ENCODE assay signal across 8 cellular contexts in genomic region chr6:16130932-16131387, GRCh38. TPM values are rescaled to one million over a fixed set of nuclear protein-coding genes. Genes with fewer than 3 reads are reported as not detected.
DNase-seq lines count a peak whose midpoint lies in the region; ATAC-seq, FAIRE-seq and TF ChIP-seq lines count a peak whose summit lies in the region.

No MANE protein-coding gene starts in this region.

- no peak for TF ChIP-seq CTCF in AG09309 (IDR thresholded peaks at IDR 0.05; ENCODE audit: control insufficient read depth, insufficient read depth, low read depth, low read length, missing control alignments)
- TF ChIP-seq CTCF in GM13976 (IDR thresholded peaks at IDR 0.05; ENCODE audit: borderline replicate concordance, control extremely low read depth, extremely low read depth, insufficient read depth, missing control alignments): no peak
- no peak for TF ChIP-seq CTCF in NB4 (IDR thresholded peaks at IDR 0.05; ENCODE audit: low read depth, low read length)
- no peak for TF ChIP-seq CTCF in activated B cell treated with CpG ODN at 0.5 μM for 24 hours (IDR thresholded peaks at IDR 0.05)
- no peak for TF ChIP-seq CTCF in natural killer cell (IDR thresholded peaks at IDR 0.05)
- TF ChIP-seq CTCF in D721Med (IDR thresholded peaks at IDR 0.05; ENCODE audit: insufficient read depth, missing control alignments): no peak

- H3K9me3 Mint-ChIP-seq in activated B cell treated with CpG ODN at 0.5 μM for 24 hours (no peaks in the 10 kb centered on the region), natural killer cell (no peaks in the 10 kb centered on the region)

- intact Hi-C loops in activated B cell treated with CpG ODN at 0.5 μM for 24 hours (cut with micrococcal nuclease) (no loop called here), natural killer cell (cut with micrococcal nuclease) (loop anchor here (1.0 to 10.0 kb wide), 6 partner anchors 37 to 882 kb away; partner anchors contain the start of gene ATXN1)

- in situ Hi-C loops in GM13976 (cut with MboI; ENCODE audit: low sequenced_read_pairs, unreplicated experiment): no loop called here

- no peak for TF ChIP-seq POLR2A in NB4 (IDR thresholded peaks at IDR 0.05; ENCODE audit: extremely low read depth, insufficient read length)

- peak overlapping the region; percentile 93 for H3K4me3 ChIP-seq in AG09309 (ENCODE audit: control insufficient read depth, low read depth, low read length)
- H3K4me3 ChIP-seq in NB4 (ENCODE audit: low read depth, low read length): peak overlapping the region; percentile 96

- H3K36me3 Mint-ChIP-seq in activated B cell treated with CpG ODN at 0.5 μM for 24 hours (ENCODE audit: low read depth) (peaks cover 25% of the 10 kb centered on the region), natural killer cell (peaks cover 10% of the 10 kb centered on the region)

- FAIRE-seq in D721Med (lab: Jason Lieb, UNC): no peak

- POLR2A ChIA-PET in activated B cell treated with CpG ODN at 0.5 μM for 24 hours (lab: Charles Lee): interaction anchor here (0.6 to 5.5 kb wide), 9 partner anchors 52 to 802 kb away, joined by 3 to 64 read pairs (median 7); no protein-coding TSS in a partner anchor

- H3K4me1 Mint-ChIP-seq in activated B cell treated with CpG ODN at 0.5 μM for 24 hours (peaks cover 67% of the 10 kb centered on the region), natural killer cell (peaks cover 51 to 69% of the 10 kb centered on the region in 2 donors)

- H3K27ac Mint-ChIP-seq in activated B cell treated with CpG ODN at 0.5 μM for 24 hours: peak overlapping the region; percentile 83
- H3K27ac Mint-ChIP-seq in natural killer cell: peak overlapping the region; percentile 92

- ATAC-seq in HG02678 (IDR thresholded peaks at IDR 0.05; ENCODE audit: unreplicated experiment) (peak; percentile 61), activated B cell treated with CpG ODN at 0.5 μM for 24 hours (ENCODE audit: low read depth) (peak; percentile 49), natural killer cell (peak; percentile 59 to 79 (median 62))

- H3K4me3 Mint-ChIP-seq in activated B cell treated with CpG ODN at 0.5 μM for 24 hours (peak overlapping the region; percentile 92), natural killer cell (peak overlapping the region; percentile 97)

- DNase-seq in AG09309 (ENCODE audit: low read depth): peak; percentile 34
- DNase-seq in GM13976 (ENCODE audit: low spot score): peak; percentile 71
- peak; percentile 92 for DNase-seq in NB4 (ENCODE audit: low read depth)
- no peak for DNase-seq in activated B cell treated with CpG ODN at 0.5 μM for 24 hours
- DNase-seq in fibroblast of peridontal ligament (ENCODE audit: extremely low read depth): peak; percentile 86
- peak; percentile 25 for DNase-seq in natural killer cell
- no peak for DNase-seq in D721Med (ENCODE audit: insufficient read length, low spot score)

- CTCF ChIA-PET in activated B cell treated with CpG ODN at 0.5 μM for 24 hours (lab: Charles Lee): interaction anchor here (1.2 to 2.8 kb wide), 3 partner anchors 16 to 440 kb away, joined by 3 to 23 read pairs (median 7); no protein-coding TSS in a partner anchor

- H3K27me3 Mint-ChIP-seq in activated B cell treated with CpG ODN at 0.5 μM for 24 hours (no peaks in the 10 kb centered on the region), natural killer cell (ENCODE audit: low read depth in 2 of 2) (no peaks in the 10 kb centered on the region)

RNA-seq across cellular contexts. Expression of gene MYLIP, which starts 2.1 kb away (rescaled TPM):
- 9.7 and 10.3 TPM in 2 replicates for total RNA-seq in activated B cell treated with CpG ODN at 0.5 μM for 24 hours
- total RNA-seq in natural killer cell: 100 to 1,000 TPM; 127 to 207 (median 150) TPM

Comparison
In these comparisons a context has a peak if more than half of its experiments do, and no peak if none do; other contexts are left out.
1. DNase-seq: peak in AG09309 (single experiment), GM13976 (single experiment), NB4 (single experiment), fibroblast of peridontal ligament (single experiment) and natural killer cell (single experiment); none in activated B cell treated with CpG ODN at 0.5 μM for 24 hours (single experiment) and D721Med (single experiment).
2. RNA of gene MYLIP, which starts 2.1 kb away (total RNA-seq): 127 to 207 TPM in natural killer cell; 9.7 to 10.3 TPM in activated B cell treated with CpG ODN at 0.5 μM for 24 hours; every median in the first group is over 10 times any median in the second.
3. Peak in every context shown above with its lines, with median percentiles within 50 percentile points of each other: ATAC-seq.